22 cellular contexts compared by ENCODE assay signal in the genomic region with DNA sequence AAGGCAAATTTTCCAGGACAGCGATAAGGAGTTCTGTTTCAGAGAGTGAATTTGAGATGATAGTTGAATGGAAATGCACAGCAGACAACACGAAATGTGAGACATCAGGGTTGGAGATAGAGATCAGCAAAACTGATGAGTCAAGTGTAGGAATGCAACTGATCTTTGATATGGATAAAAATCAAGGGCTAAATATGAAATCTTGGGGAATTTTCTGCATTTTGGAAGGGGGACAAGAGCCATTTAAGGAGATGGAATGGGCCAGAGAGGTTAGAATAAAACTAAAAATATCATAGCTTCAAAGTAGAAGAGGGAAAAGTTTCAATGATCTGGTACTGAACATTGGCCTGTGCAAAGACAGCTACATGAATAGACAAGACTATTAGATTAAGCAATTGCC. TPM values are rescaled to one million over a fixed set of nuclear protein-coding genes. Genes with fewer than 3 reads are reported as not detected.
DNase-seq lines count a peak whose midpoint lies in the region; ATAC-seq, FAIRE-seq and TF ChIP-seq lines count a peak whose summit lies in the region.
"Had no signal": no experiment of that assay in that cellular context is flagged by ENCODE, and none has a peak within 500 bp of the region (broad histone marks: within the 10 kb centered on the region; RNA-seq: fewer than 3 reads in every experiment).

No MANE protein-coding gene starts in this region.

- H2AFZ ChIP-seq in K562 (ENCODE audit: low read depth, low read length) = no peak overlapping the region

- CTCF ChIA-PET in MCF 10A (lab: Yijun Ruan, JAX) = interaction anchor here (1.5 to 2.1 kb wide), 4 partner anchors 11 to 103 kb away, joined by 3 to 16 read pairs (median 10); a partner anchor contains a TSS
- CTCF ChIA-PET in Panc1 (lab: Charles Lee) = no interaction called here
- CTCF ChIA-PET in K562 (lab: Yijun Ruan, JAX; ENCODE audit: low intra/inter-chr PET ratio) = no interaction called here

- H3K4me2 ChIP-seq in K562 (ENCODE audit: insufficient read depth, low read length) = no peak overlapping the region
- H3K4me2 ChIP-seq: smooth muscle cell had no signal

- ATAC-seq in Panc1 (peak; percentile 34; the same call in 1 of the 2 replicates), K562 (no peak), heart right ventricle (no peak), GM21447 (IDR thresholded peaks at IDR 0.05; ENCODE audit: unreplicated experiment) (no peak)
- ATAC-seq: gastrocnemius medialis had no signal

- H3K27me3 Mint-ChIP-seq in MCF 10A (ENCODE audit: insufficient read depth, unreplicated experiment) = no peaks in the 10 kb centered on the region
- H3K27me3 Mint-ChIP-seq: brain, IgD-negative memory B cell, type B pancreatic cell had no signal

- FAIRE-seq in K562 (lab: Jason Lieb, UNC) = no peak

- H3K4me3 Mint-ChIP-seq in MCF 10A (ENCODE audit: unreplicated experiment) = no peak overlapping the region
- H3K4me3 Mint-ChIP-seq: brain, H9, IgD-negative memory B cell, type B pancreatic cell had no signal

- H3K27ac Mint-ChIP-seq in MCF 10A (ENCODE audit: low read depth, unreplicated experiment) = peak overlapping the region; percentile 1
- H3K27ac Mint-ChIP-seq: brain, H9, type B pancreatic cell had no signal

- no peaks in the 10 kb centered on the region for H4K20me1 ChIP-seq in K562 (replicated peaks; ENCODE audit: control insufficient read depth, insufficient read depth, low read length)

- no peak for TF ChIP-seq CTCF in MCF 10A (IDR thresholded peaks at IDR 0.05; ENCODE audit: unreplicated experiment)
- TF ChIP-seq CTCF in breast epithelium (IDR thresholded peaks at IDR 0.05) = no peak
- TF ChIP-seq CTCF in Panc1 (IDR thresholded peaks at IDR 0.05) = no peak
- TF ChIP-seq CTCF in K562 (IDR thresholded peaks at IDR 0.05 in 2 of 3, conservative IDR thresholded peaks at IDR 0.05 in 1 of 3; ENCODE audit: insufficient read depth in 2 of 3, low read depth in 1 of 3, low read length in 3 of 3) = no peak
- no peak for TF ChIP-seq CTCF in heart right ventricle (IDR thresholded peaks at IDR 0.05)

- POLR2A ChIA-PET in MCF 10A (lab: Yijun Ruan, JAX) = interaction anchor here (0.5 to 2.2 kb wide), 5 partner anchors 10 to 494 kb away, joined by 3 to 22 read pairs (median 3); a partner anchor contains a TSS
- POLR2A ChIA-PET in Panc1 (lab: Charles Lee) = no interaction called here
- POLR2A ChIA-PET in K562 (lab: Yijun Ruan, JAX) = interaction anchor here (0.7 kb wide), 2 partner anchors 9 to 14 kb away, joined by 3 read pairs; no protein-coding TSS in a partner anchor

- BruUV-seq in MCF 10A (replicated peaks; lab: Mats Ljungman, UMichigan) (no TSS peak), Panc1 (replicated peaks; lab: Mats Ljungman, UMichigan) (TSS peak; percentile 22), K562 (replicated peaks; lab: Mats Ljungman, UMichigan) (no TSS peak)

- 54% methylated on average over 2 of the region's 2 CpGs for WGBS in K562 (ENCODE audit: insufficient coverage, low coverage, missing lambda C conversion rate)
- 91 to 94% methylated on average over 2 of the region's 2 CpGs for WGBS in heart right ventricle, 2 donors

- DNase-seq in MCF 10A (ENCODE audit: unreplicated experiment) (no peak), breast epithelium (ENCODE audit: low spot score in 2 of 2) (no peak), Panc1 (ENCODE audit: low read depth, low spot score) (no peak), K562 (ENCODE audit: extremely low read depth in 1 of 4, low spot score in 3 of 4) (no peak), heart right ventricle (no peak), NCI-H446 (lab: John Stamatoyannopoulos, UW) (no peak)
- DNase-seq in stimulated activated CD4-positive, alpha-beta T cell treated with anti-CD3 and anti-CD28 coated beads, Interleukin-4, amount 100 ng/mL, for 4 hours = no peak
- DNase-seq: activated CD4-positive, CD25-positive, alpha-beta regulatory T cell treated with anti-CD3 and anti-CD28 coated beads, Interleukin-2, amount 50 U/mL, for 72 hours; activated T-cell treated with anti-CD3 and anti-CD28 coated beads, Interleukin-2, amount 50 U/mL, for 48 hours; C1 segment of cervical spinal cord; effector CD8-positive, alpha-beta T cell; gastrocnemius medialis; H9; NCI-H1436 treated with DMSO at 0.1 percent for 48 hours; NCI-H524 treated with DMSO at 0.1 percent for 48 hours; stimulated activated CD4-positive, alpha-beta T cell treated with anti-CD3 and anti-CD28 coated beads, Interleukin-4, amount 100 ng/mL, for 1 hour; stomach had no signal

- H3K27ac ChIP-seq in breast epithelium (no peak overlapping the region), Panc1 (ENCODE audit: low read length) (no peak overlapping the region), K562 (ENCODE audit: extremely low read depth, low read depth, low read length) (no peak overlapping the region), heart right ventricle (no peak overlapping the region)
- H3K27ac ChIP-seq: gastrocnemius medialis, stomach had no signal

- no peak for TF ChIP-seq POLR2A in breast epithelium (IDR thresholded peaks at IDR 0.05)
- 0 out of 2 replicates have a peak, but pooled peaks have one; percentile 22 for TF ChIP-seq POLR2A in K562 (conservative IDR thresholded peaks at IDR 0.05)

- in situ Hi-C loops in Panc1 (cut with HindIII; ENCODE audit: low pct_unique_long_range_greater_than_20kb, low sequenced_read_pairs) (no loop called here), K562 (cut with MboI) (no loop called here)

- H3K36me3 ChIP-seq in breast epithelium = no peaks in the 10 kb centered on the region
- peaks cover 12% of the 10 kb centered on the region for H3K36me3 ChIP-seq in Panc1 (ENCODE audit: control insufficient read depth, insufficient read depth, low read length)
- H3K36me3 ChIP-seq in K562 (ENCODE audit: control insufficient read depth, insufficient read depth, low read length) = peaks cover 83% of the 10 kb centered on the region
- peaks cover 0 to 34% (median 16%) of the 10 kb centered on the region in 9 donors for H3K36me3 ChIP-seq in heart right ventricle

- peaks cover 19% of the 10 kb centered on the region for H3K4me1 Mint-ChIP-seq in MCF 10A (ENCODE audit: insufficient read depth, unreplicated experiment)

- TF ChIP-seq EP300 in K562 (IDR thresholded peaks at IDR 0.05; ENCODE audit: low read length) = no peak

- no peak overlapping the region for H3K9ac ChIP-seq in K562 (ENCODE audit: insufficient read depth in 1 of 2, low read depth in 2 of 2, low read length in 2 of 2)

- intact Hi-C loops in MCF 10A (cut with micrococcal nuclease) (no loop called here), breast epithelium (cut with DNase I; ENCODE audit: low total_unique reads) (no loop called here), Panc1 (cut with micrococcal nuclease; ENCODE audit: unreplicated experiment) (no loop called here), K562 (cut with micrococcal nuclease) (no loop called here), heart right ventricle (cut with DNase I) (no loop called here)

- peaks cover 36% of the 10 kb centered on the region for H3K36me3 Mint-ChIP-seq in MCF 10A (ENCODE audit: insufficient read depth, unreplicated experiment)
- H3K36me3 Mint-ChIP-seq: IgD-negative memory B cell had no signal

- H3K27me3 ChIP-seq in breast epithelium (no peaks in the 10 kb centered on the region), Panc1 (ENCODE audit: control insufficient read depth, insufficient read depth, low read length) (no peaks in the 10 kb centered on the region), K562 (ENCODE audit: control insufficient read depth in 2 of 2, insufficient read depth in 2 of 2, low read length in 2 of 2) (no peaks in the 10 kb centered on the region), heart right ventricle (no peaks in the 10 kb centered on the region)
- H3K27me3 ChIP-seq: gastrocnemius medialis, stomach had no signal

- H3K79me2 ChIP-seq in K562 (ENCODE audit: control insufficient read depth, insufficient read depth, low read length) = peaks cover 9% of the 10 kb centered on the region

- no peak for TF ChIP-seq RAD21 in K562 (CRISPR knock-in tag; conservative IDR thresholded peaks at IDR 0.05 in 1 of 2, IDR thresholded peaks at IDR 0.05 in 1 of 2)

- H3K4me1 ChIP-seq in breast epithelium (no peaks in the 10 kb centered on the region), Panc1 (ENCODE audit: control insufficient read depth, insufficient read depth, low read length) (peaks cover 16% of the 10 kb centered on the region), K562 (replicated peaks in 1 of 2; ENCODE audit: control insufficient read depth in 2 of 2, insufficient read depth in 2 of 2, low read length in 2 of 2) (no peaks in the 10 kb centered on the region), heart right ventricle (peaks cover 0 to 25% (median 7%) of the 10 kb centered on the region in 9 donors)

- H3K9me3 ChIP-seq in breast epithelium (no peaks in the 10 kb centered on the region), Panc1 (ENCODE audit: control insufficient read depth, insufficient read depth, low read depth, low read length) (no peaks in the 10 kb centered on the region), K562 (replicated peaks; ENCODE audit: control insufficient read depth, insufficient read depth, low read depth, low read length) (no peaks in the 10 kb centered on the region), heart right ventricle (no peaks in the 10 kb centered on the region)
- H3K9me3 ChIP-seq: gastrocnemius medialis, stomach had no signal

- H3K9me3 Mint-ChIP-seq in MCF 10A (ENCODE audit: unreplicated experiment) = no peaks in the 10 kb centered on the region
- H3K9me3 Mint-ChIP-seq: brain, H9, IgD-negative memory B cell, type B pancreatic cell had no signal

- no peaks in the 10 kb centered on the region for H3K9me1 ChIP-seq in K562 (ENCODE audit: control insufficient read depth, insufficient read depth, low read length)

- H3K4me3 ChIP-seq in breast epithelium (no peak overlapping the region), Panc1 (ENCODE audit: low read depth in 2 of 2, low read length in 2 of 2) (no peak overlapping the region), K562 (no peak overlapping the region), heart right ventricle (no peak overlapping the region)
- H3K4me3 ChIP-seq: gastrocnemius medialis, smooth muscle cell, stomach had no signal

RNA-seq across cellular contexts. Expression of a gene that starts 11.5 kb away (rescaled TPM):
- total RNA-seq in MCF 10A (2022) (51.8 and 58.0 TPM in 2 replicates), breast epithelium (10 to 100 TPM in 2 of 3 donors, 1 to 10 TPM in 1; 9.9 to 27.2 (median 13.2) TPM), Panc1 (2021; ENCODE audit: unreplicated experiment) (64.1 TPM), K562 (2014; rRNA removed) (35.8 and 42.3 TPM in 2 replicates), K562 (2014; rRNA removed; fragmentation: Illumina TruSeq; extraction: Trizol) (118 and 129 TPM in 2 replicates), K562 (2015; rRNA removed; fragmentation: Illumina TruSeq; extraction: Trizol) (115 and 129 TPM in 2 replicates), K562 (2021) (82.7 and 97.1 TPM in 2 replicates), heart right ventricle (100 to 1,000 TPM; 135 to 204 (median 179) TPM)
- 46.5 TPM for polyA plus RNA-seq in Panc1 (2012; ENCODE audit: insufficient read length)
- 8.9 and 14.9 TPM in 2 replicates for total RNA-seq in K562 (2011; cell fraction: chromatin; rRNA removed; ENCODE audit: low replicate concordance)
- 8.4 and 9.3 TPM in 2 replicates for total RNA-seq in K562 (2011; cell fraction: nucleolus; rRNA removed)
- 10.0 and 15.1 TPM in 2 replicates for total RNA-seq in K562 (2011; cell fraction: nucleoplasm; rRNA removed)
- polyA plus RNA-seq in K562 (2011; rRNA removed) (108 and 156 TPM in 2 replicates), K562 (2014; fragmentation: Illumina TruSeq; extraction: Trizol) (102 and 115 TPM in 2 replicates), K562 (2014; fragmentation: Nextera tagmentation; extraction: Ambion mirVana) (100 to 1,000 TPM; 308 to 342 TPM), K562 (2014; rRNA removed) (68.1 and 71.0 TPM in 2 replicates), heart right ventricle (100 to 1,000 TPM in 1 of 2 donors, 10 to 100 TPM in 1; 34.4 to 111 TPM)
- polyA plus RNA-seq in K562 (2011; cell fraction: cytosol; rRNA removed) = 21.2 and 32.9 TPM in 2 replicates
- polyA plus RNA-seq in K562 (2011; cell fraction: nucleus; rRNA removed) = 17.1 and 32.1 TPM in 2 replicates
- polyA plus RNA-seq in K562 (2012) = 51.7 and 82.4 TPM in 2 replicates
- 36.3 and 44.9 TPM in 2 replicates for polyA minus RNA-seq in K562 (2011; rRNA and poly(A)+ RNA removed)
- polyA minus RNA-seq in K562 (2011; cell fraction: cytosol; rRNA and poly(A)+ RNA removed) = 8.9 and 24.4 TPM in 2 replicates
- 6.5 and 8.2 TPM in 2 replicates for polyA minus RNA-seq in K562 (2011; cell fraction: nucleus; rRNA and poly(A)+ RNA removed)

RNA-seq across cellular contexts. Expression of a gene that starts 12.8 kb away (rescaled TPM):
- total RNA-seq in MCF 10A (2022) (5.2 TPM in 2 replicates), breast epithelium (10 to 100 TPM in 1 of 3 donors, 1 to 10 TPM in 2; 7.5 to 13.5 (median 7.9) TPM), Panc1 (2021; ENCODE audit: unreplicated experiment) (9.3 TPM), K562 (2014; rRNA removed) (2.5 and 2.6 TPM in 2 replicates), K562 (2014; rRNA removed; fragmentation: Illumina TruSeq; extraction: Trizol) (4.2 and 4.9 TPM in 2 replicates), K562 (2015; rRNA removed; fragmentation: Illumina TruSeq; extraction: Trizol) (4.4 and 4.8 TPM in 2 replicates), K562 (2021) (3.5 and 3.6 TPM in 2 replicates), heart right ventricle (1 to 10 TPM; 1.8 to 5.0 (median 2.6) TPM)
- 2.4 TPM for polyA plus RNA-seq in Panc1 (2012; ENCODE audit: insufficient read length)
- total RNA-seq in K562 (2011; cell fraction: chromatin; rRNA removed; ENCODE audit: low replicate concordance) = 1.6 and 5.9 TPM in 2 replicates
- total RNA-seq in K562 (2011; cell fraction: nucleolus; rRNA removed) = 0.83 and 1.6 TPM in 2 replicates
- 2.6 and 3.9 TPM in 2 replicates for total RNA-seq in K562 (2011; cell fraction: nucleoplasm; rRNA removed)
- polyA plus RNA-seq in K562 (2011; rRNA removed) (1.7 and 2.7 TPM in 2 replicates), K562 (2014; fragmentation: Illumina TruSeq; extraction: Trizol) (2.6 and 2.8 TPM in 2 replicates), K562 (2014; fragmentation: Nextera tagmentation; extraction: Ambion mirVana) (1 to 10 TPM in 1 of 2 experiments, under 1 TPM in 1; 0.98 to 1.6 TPM), K562 (2014; rRNA removed) (1.4 and 1.6 TPM in 2 replicates), heart right ventricle (1 to 10 TPM in 1 of 2 donors, under 1 TPM in 1; 0.93 to 1.3 TPM)
- polyA plus RNA-seq in K562 (2011; cell fraction: cytosol; rRNA removed) = 0.60 and 0.78 TPM in 2 replicates
- 0.82 and 1.0 TPM in 2 replicates for polyA plus RNA-seq in K562 (2011; cell fraction: nucleus; rRNA removed)
- 2.3 TPM in 2 replicates for polyA plus RNA-seq in K562 (2012)
- polyA minus RNA-seq in K562 (2011; rRNA and poly(A)+ RNA removed) = 4.7 TPM in 2 replicates
- 2.0 and 2.2 TPM in 2 replicates for polyA minus RNA-seq in K562 (2011; cell fraction: cytosol; rRNA and poly(A)+ RNA removed)
- 3.1 and 4.3 TPM in 2 replicates for polyA minus RNA-seq in K562 (2011; cell fraction: nucleus; rRNA and poly(A)+ RNA removed)

RNA-seq across cellular contexts. Expression of a gene that starts 54.3 kb away (rescaled TPM):
- total RNA-seq in MCF 10A (2022) = 12.2 and 14.7 TPM in 2 replicates
- total RNA-seq in breast epithelium = 10 to 100 TPM; 10.4 to 22.4 (median 16.1) TPM
- total RNA-seq in Panc1 (2021; ENCODE audit: unreplicated experiment) = 21.0 TPM
- 20.0 TPM for polyA plus RNA-seq in Panc1 (2012; ENCODE audit: insufficient read length)
- total RNA-seq in K562 (2011; cell fraction: chromatin; rRNA removed; ENCODE audit: low replicate concordance) = 4.9 and 17.0 TPM in 2 replicates
- 2.5 and 3.4 TPM in 2 replicates for total RNA-seq in K562 (2011; cell fraction: nucleolus; rRNA removed)
- total RNA-seq in K562 (2011; cell fraction: nucleoplasm; rRNA removed) = 7.3 and 15.3 TPM in 2 replicates
- 5.3 and 6.2 TPM in 2 replicates for total RNA-seq in K562 (2014; rRNA removed)
- total RNA-seq in K562 (2014; rRNA removed; fragmentation: Illumina TruSeq; extraction: Trizol) = 15.8 and 18.3 TPM in 2 replicates
- 16.6 and 17.8 TPM in 2 replicates for total RNA-seq in K562 (2015; rRNA removed; fragmentation: Illumina TruSeq; extraction: Trizol)
- total RNA-seq in K562 (2021) = 12.3 and 13.8 TPM in 2 replicates
- 18.9 and 24.4 TPM in 2 replicates for polyA plus RNA-seq in K562 (2011; rRNA removed)
- 6.4 and 9.1 TPM in 2 replicates for polyA plus RNA-seq in K562 (2011; cell fraction: cytosol; rRNA removed)
- polyA plus RNA-seq in K562 (2011; cell fraction: nucleus; rRNA removed) = 7.4 and 12.5 TPM in 2 replicates
- 11.6 and 12.1 TPM in 2 replicates for polyA plus RNA-seq in K562 (2012)
- 9.9 and 13.5 TPM in 2 replicates for polyA plus RNA-seq in K562 (2014; fragmentation: Illumina TruSeq; extraction: Trizol)
- 1 to 10 TPM; 4.1 to 6.4 TPM for polyA plus RNA-seq in K562 (2014; fragmentation: Nextera tagmentation; extraction: Ambion mirVana)
- 7.9 and 9.0 TPM in 2 replicates for polyA plus RNA-seq in K562 (2014; rRNA removed)
- polyA minus RNA-seq in K562 (2011; rRNA and poly(A)+ RNA removed) = 9.0 and 9.5 TPM in 2 replicates
- polyA minus RNA-seq in K562 (2011; cell fraction: cytosol; rRNA and poly(A)+ RNA removed) = 3.5 and 6.1 TPM in 2 replicates
- polyA minus RNA-seq in K562 (2011; cell fraction: nucleus; rRNA and poly(A)+ RNA removed) = 7.7 and 13.2 TPM in 2 replicates
- total RNA-seq in heart right ventricle = 10 to 100 TPM; 42.6 to 71.0 (median 62.0) TPM
- polyA plus RNA-seq in heart right ventricle = 10 to 100 TPM; 12.2 to 37.3 TPM
